In genomic region chr18:23137093-23137640, GRCh38 we compare ENCODE assay signal across 8 cellular contexts. TPM values are rescaled to one million over a fixed set of nuclear protein-coding genes. Genes with fewer than 3 reads are reported as not detected.
DNase-seq lines count a peak whose midpoint lies in the region; ATAC-seq and TF ChIP-seq lines count a peak whose summit lies in the region.

No MANE protein-coding gene starts in this region.

- H3K27ac Mint-ChIP-seq in T-helper 1 cell treated with Interleukin-12 subunit alpha and Interleukin-12 subunit beta and Interleukin-4 antibody, amounts not matched to agents 30 μg/mL and 1 μg/mL, for 36 hours, result no peak overlapping the region
- no peak overlapping the region for H3K27ac Mint-ChIP-seq in T-helper 17 cell

- TF ChIP-seq POLR2A in stomach (IDR thresholded peaks at IDR 0.05), result no peak

- peak overlapping the region; percentile 60 for H3K4me3 Mint-ChIP-seq in T-helper 1 cell treated with Interleukin-12 subunit alpha and Interleukin-12 subunit beta and Interleukin-4 antibody, amounts not matched to agents 30 μg/mL and 1 μg/mL, for 36 hours
- peak overlapping the region; percentile 72 for H3K4me3 Mint-ChIP-seq in T-helper 17 cell

- no peaks in the 10 kb centered on the region for H3K9me3 Mint-ChIP-seq in T-helper 1 cell treated with Interleukin-12 subunit alpha and Interleukin-12 subunit beta and Interleukin-4 antibody, amounts not matched to agents 30 μg/mL and 1 μg/mL, for 36 hours

- peak overlapping the region; percentile 77 for H3K9ac ChIP-seq in iPS-15b (ENCODE audit: low read depth, low read length)

- peak overlapping the region; percentile 45 for H3K4me3 ChIP-seq in iPS-15b (ENCODE audit: low read depth, low read length)
- H3K4me3 ChIP-seq in stomach, result peak overlapping the region; percentile 65 to 80 (median 72)

- H3K9me3 ChIP-seq in T-helper 17 cell (ENCODE audit: control insufficient read depth, low read length, poor library complexity, severe bottlenecking) (no peaks in the 10 kb centered on the region), iPS-15b (ENCODE audit: control insufficient read depth, insufficient read depth, low read length) (no peaks in the 10 kb centered on the region), stomach (no peaks in the 10 kb centered on the region)

- no peaks in the 10 kb centered on the region for H3K36me3 Mint-ChIP-seq in T-helper 1 cell treated with Interleukin-12 subunit alpha and Interleukin-12 subunit beta and Interleukin-4 antibody, amounts not matched to agents 30 μg/mL and 1 μg/mL, for 36 hours (ENCODE audit: low read depth)
- no peaks in the 10 kb centered on the region for H3K36me3 Mint-ChIP-seq in T-helper 17 cell (ENCODE audit: low read depth)

- peaks cover 21% of the 10 kb centered on the region for H3K4me1 ChIP-seq in iPS-15b (ENCODE audit: control insufficient read depth, insufficient read depth, low read length)
- H3K4me1 ChIP-seq in stomach, result peaks cover 20 to 76% (median 67%) of the 10 kb centered on the region in 4 donors

- no peak for DNase-seq in T-helper 1 cell
- no peak for DNase-seq in T-helper 17 cell
- DNase-seq in stomach, result no peak

- peaks cover 47% of the 10 kb centered on the region for H3K27me3 Mint-ChIP-seq in T-helper 1 cell treated with Interleukin-12 subunit alpha and Interleukin-12 subunit beta and Interleukin-4 antibody, amounts not matched to agents 30 μg/mL and 1 μg/mL, for 36 hours (ENCODE audit: low read depth)
- H3K27me3 Mint-ChIP-seq in T-helper 17 cell, result peaks cover 54% of the 10 kb centered on the region

- no peak for TF ChIP-seq CTCF in stomach (IDR thresholded peaks at IDR 0.05)

- H3K36me3 ChIP-seq in iPS-15b (ENCODE audit: control insufficient read depth, insufficient read depth, low read length) (no peaks in the 10 kb centered on the region), stomach (no peaks in the 10 kb centered on the region)

- H3K27me3 ChIP-seq in iPS-15b (ENCODE audit: control insufficient read depth, insufficient read depth, low read length), result peaks cover 2% of the 10 kb centered on the region
- H3K27me3 ChIP-seq in stomach, result peaks cover 0 to 23% (median 5%) of the 10 kb centered on the region in 3 donors

- intact Hi-C loops in stomach (cut with DNase I; ENCODE audit: low total_unique reads), result loop anchor here (10.0 kb wide), 1 partner anchor 98 kb away; no protein-coding TSS in a partner anchor

- TF ChIP-seq EP300 in stomach (IDR thresholded peaks at IDR 0.05), result no peak

- H3K27ac ChIP-seq in stomach, result peak overlapping the region; percentile 70 to 93 (median 89)

- 18 to 35% (median 23%) methylated on average over 12 of the region's 12 CpGs for WGBS in stomach, 5 donors

- peaks cover 8% of the 10 kb centered on the region for H3K4me1 Mint-ChIP-seq in T-helper 1 cell treated with Interleukin-12 subunit alpha and Interleukin-12 subunit beta and Interleukin-4 antibody, amounts not matched to agents 30 μg/mL and 1 μg/mL, for 36 hours (ENCODE audit: low read depth)
- peaks cover 18% of the 10 kb centered on the region for H3K4me1 Mint-ChIP-seq in T-helper 17 cell

- ATAC-seq in T-helper 17 cell (no peak), HG03097 (IDR thresholded peaks at IDR 0.05; ENCODE audit: low FRiP score, unreplicated experiment) (no peak), GM18520 (IDR thresholded peaks at IDR 0.05; ENCODE audit: unreplicated experiment) (no peak)
- ATAC-seq in activated CD4-positive, CD25-positive, alpha-beta regulatory T cell treated with anti-CD3 and anti-CD28 coated beads, Interleukin-2, amount 50 U/mL, for 24 hours, result no peak

RNA-seq across cellular contexts. Expression of gene CABLES1, which starts 1.9 kb away (rescaled TPM):
- under 1 TPM in 1 of 2 donors, not detected in 1; 0.73 TPM for total RNA-seq in T-helper 17 cell
- 10 to 100 TPM; 16.7 to 36.8 (median 22.2) TPM for total RNA-seq in stomach
- 10 to 100 TPM in 1 of 3 donors, 1 to 10 TPM in 2; 5.6 to 11.6 (median 7.4) TPM for polyA plus RNA-seq in stomach

Comparison
In these comparisons a context has a peak if more than half of its experiments do, and no peak if none do; other contexts are left out.
1. RNA of gene CABLES1, which starts 1.9 kb away (total RNA-seq): 16.7 to 36.8 TPM in stomach; 0.73 TPM in T-helper 17 cell; every median in the first group is over 10 times any median in the second.